ENCODE assay signal across 15 cellular contexts in the genomic region with DNA sequence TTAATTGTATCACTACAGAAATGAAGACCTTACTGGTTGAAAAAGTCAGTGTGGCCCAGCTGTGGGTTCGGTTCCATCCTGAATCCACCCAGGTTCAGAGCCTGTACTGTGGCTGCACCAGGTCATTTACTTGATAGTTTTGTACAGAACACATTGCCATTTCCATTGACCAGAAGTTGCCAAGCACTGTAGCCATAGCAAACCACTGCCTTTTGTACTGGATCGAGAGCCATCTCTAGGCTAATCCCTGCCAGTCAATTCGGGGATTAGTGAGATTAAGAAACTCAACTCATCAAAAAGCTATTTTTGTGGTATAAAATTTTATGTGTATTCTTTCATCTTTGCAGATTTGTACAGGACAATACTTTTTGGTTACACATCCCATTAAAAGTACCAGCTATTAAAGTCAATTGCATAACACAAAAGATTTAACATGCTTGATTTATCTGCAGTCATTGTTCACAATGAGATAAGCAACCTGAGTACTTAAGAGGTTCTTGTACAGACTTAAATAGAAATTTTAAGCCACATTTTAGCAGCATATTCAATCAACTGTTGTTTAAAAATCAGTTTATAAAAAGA.
"Had no signal": no experiment of that assay in that cellular context is flagged by ENCODE, and none has a peak within 500 bp of the region (broad histone marks: within the 10 kb centered on the region; RNA-seq: fewer than 3 reads in every experiment).

No MANE protein-coding gene starts in this region.

- H3K9me3 ChIP-seq: ascending aorta, esophagus squamous epithelium, heart right ventricle, left ventricle myocardium inferior, sigmoid colon, suprapubic skin, upper lobe of left lung had no signal

- H3K4me3 ChIP-seq: ascending aorta, cardiac muscle cell, esophagus squamous epithelium, heart right ventricle, left ventricle myocardium inferior, sigmoid colon, suprapubic skin, upper lobe of left lung had no signal

- DNase-seq: activated CD4-positive, alpha-beta memory T cell treated with anti-CD3 and anti-CD28 coated beads, Interleukin-2, amount 10 ng/mL, durations not matched to agents 7 days and 5 days; activated naive CD8-positive, alpha-beta T cell treated with anti-CD3 and anti-CD28 coated beads, Interleukin-2, amount 10 ng/mL, durations not matched to agents 7 days and 5 days; activated T-cell treated with anti-CD3 and anti-CD28 coated beads, Interleukin-2, amount 50 U/mL, for 48 hours; esophagus squamous epithelium; heart right ventricle; left ventricle myocardium inferior; mesendoderm; sigmoid colon; stimulated activated CD4-positive, alpha-beta T cell treated with anti-CD3 and anti-CD28 coated beads, Interleukin-4, amount 100 ng/mL, for 1 hour; stimulated activated CD8-positive, alpha-beta memory T cell treated with anti-CD3 and anti-CD28 coated beads, Interleukin-4, amount 100 ng/mL, for 48 hours; stimulated activated naive CD8-positive, alpha-beta T cell treated with anti-CD3 and anti-CD28 coated beads, Interleukin-15, Interleukin-2, amounts not matched to agents 100 U/mL and 50 U/mL, for 24 hours; upper lobe of left lung had no signal

- H3K27me3 ChIP-seq: ascending aorta, cardiac muscle cell, esophagus squamous epithelium, heart right ventricle, sigmoid colon, suprapubic skin, upper lobe of left lung had no signal

- H3K27ac ChIP-seq: ascending aorta, cardiac muscle cell, esophagus squamous epithelium, heart right ventricle, left ventricle myocardium inferior, sigmoid colon, suprapubic skin, upper lobe of left lung had no signal

- H3K4me1 ChIP-seq: ascending aorta, esophagus squamous epithelium, heart right ventricle, left ventricle myocardium inferior, sigmoid colon, suprapubic skin, upper lobe of left lung had no signal
